ENCODE assay signal across 25 cellular contexts in the genomic region with DNA sequence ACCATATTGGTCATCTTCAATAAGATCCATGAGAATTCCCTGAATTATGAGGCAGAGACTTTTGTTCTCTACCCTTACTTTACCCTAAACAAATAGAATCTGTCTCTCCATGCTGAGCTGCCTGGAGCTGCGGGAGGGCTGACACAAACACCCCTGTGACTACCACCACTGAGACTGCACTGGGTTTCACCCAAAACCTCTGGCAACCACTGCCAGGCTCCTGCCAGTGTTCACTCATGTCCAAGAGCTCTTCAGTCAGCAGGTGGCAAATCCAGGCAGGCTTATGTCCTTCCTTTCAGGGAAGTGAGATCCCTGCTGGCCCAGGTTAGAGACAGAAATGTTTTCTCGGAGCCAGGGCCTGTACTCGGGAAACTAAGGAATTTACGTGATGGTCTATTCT.
DNase-seq lines count a peak whose midpoint lies in the region; ATAC-seq lines count a peak whose summit lies in the region.
"Had no signal": no experiment of that assay in that cellular context is flagged by ENCODE, and none has a peak within 500 bp of the region (broad histone marks: within the 10 kb centered on the region; RNA-seq: fewer than 3 reads in every experiment).

No MANE protein-coding gene starts in this region.

- intact Hi-C loops in Right ventricle myocardium inferior (cut with DNase I), result no loop called here

- no peaks in the 10 kb centered on the region; the same call in 1 of the 2 replicates for H3K9me3 ChIP-seq in MG63
- H3K9me3 ChIP-seq: A549; BE2C; BLaER1; BLaER1 treated with 17β-estradiol and CSF1 and Interleukin-3, amounts not matched to agents 10 nM and 100 nM; Caco-2 had no signal

- H3K36me3 ChIP-seq in MG63, result no peaks in the 10 kb centered on the region
- H3K36me3 ChIP-seq: BE2C; BLaER1; BLaER1 treated with 17β-estradiol and CSF1 and Interleukin-3, amounts not matched to agents 10 nM and 100 nM had no signal

- no peak for ATAC-seq in Right ventricle myocardium inferior
- ATAC-seq: A549; CD8-positive, alpha-beta T cell had no signal

- no peaks in the 10 kb centered on the region for H3K27me3 ChIP-seq in MG63
- H3K27me3 ChIP-seq: BE2C; BLaER1; BLaER1 treated with 17β-estradiol and CSF1 and Interleukin-3, amounts not matched to agents 10 nM and 100 nM had no signal

- H3K4me3 ChIP-seq in MG63, result no peak overlapping the region
- H3K4me3 ChIP-seq: A549; BLaER1; BLaER1 treated with 17β-estradiol and CSF1 and Interleukin-3, amounts not matched to agents 10 nM and 100 nM had no signal

- DNase-seq in MG63, result peak; percentile 94
- no peak for DNase-seq in Right ventricle myocardium inferior (ENCODE audit: missing footprints)
- DNase-seq: 8988T; ACHN; AML-193; BE2C; C1 segment of cervical spinal cord; Caco-2; Calu3; CD4-positive, alpha-beta memory T cell; CD4-positive, alpha-beta T cell; CD4-positive, CD25-positive, alpha-beta regulatory T cell; CD8-positive, alpha-beta memory T cell; CD8-positive, alpha-beta T cell; COR-L47; DMS 273 treated with DMSO at 0.1 percent for 48 hours; DMS153; DMS53; DMS79; DMS79 treated with DMSO at 0.1 percent for 48 hours; DND-41; EL had no signal
